Comparison of ENCODE assay signal across 18 cellular contexts in the genomic region with DNA sequence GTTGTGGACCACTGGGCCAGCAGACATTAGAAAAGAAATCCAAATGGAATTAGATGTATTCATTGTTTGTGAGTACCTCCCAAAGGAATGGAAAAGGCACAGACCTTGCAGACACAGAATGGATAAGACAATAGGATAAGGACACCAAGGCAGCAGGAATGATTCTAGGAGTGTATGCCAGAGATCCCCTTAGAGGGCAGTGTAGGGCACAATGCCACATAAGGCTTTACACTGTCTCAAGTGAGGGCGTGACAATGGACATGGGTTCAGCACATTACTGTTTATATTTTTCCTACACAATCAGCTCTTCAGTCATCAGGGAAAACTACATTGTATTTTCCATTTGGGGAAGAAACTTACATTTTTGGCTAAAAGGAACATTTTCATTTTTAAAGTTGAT.
DNase-seq lines count a peak whose midpoint lies in the region; ATAC-seq, FAIRE-seq and TF ChIP-seq lines count a peak whose summit lies in the region.
"Had no signal": no experiment of that assay in that cellular context is flagged by ENCODE, and none has a peak within 500 bp of the region (broad histone marks: within the 10 kb centered on the region; RNA-seq: fewer than 3 reads in every experiment).

No MANE protein-coding gene starts in this region.

- H3K4me1 Mint-ChIP-seq in GM23338: no peaks in the 10 kb centered on the region
- H3K4me1 Mint-ChIP-seq: activated naive CD8-positive, alpha-beta T cell treated with anti-CD3 and anti-CD28 coated beads, Interleukin-2, amount 10 ng/mL, durations not matched to agents 7 days and 5 days; IgD-negative memory B cell had no signal

- no peaks in the 10 kb centered on the region for H4K20me1 ChIP-seq in GM23338 (replicated peaks; ENCODE audit: insufficient read depth)
- no peaks in the 10 kb centered on the region for H4K20me1 ChIP-seq in PC-3 (ENCODE audit: low read length)

- CTCF ChIA-PET in PC-3 (lab: Charles Lee): no interaction called here

- H3K79me2 ChIP-seq in GM23338 (replicated peaks; ENCODE audit: insufficient read depth) (no peaks in the 10 kb centered on the region), PC-3 (ENCODE audit: low read length) (no peaks in the 10 kb centered on the region)

- POLR2A ChIA-PET in PC-3 (lab: Charles Lee; ENCODE audit: unreplicated experiment): no interaction called here

- peak; percentile 94 for ATAC-seq in GM23338
- ATAC-seq in PC-3: no peak
- no peak for ATAC-seq in GM18909 (IDR thresholded peaks at IDR 0.05; ENCODE audit: poor library complexity, unreplicated experiment)

- H3K27ac Mint-ChIP-seq in GM23338: 0 out of 2 replicates have a peak overlapping the region, but pooled peaks have one; percentile 26
- H3K27ac Mint-ChIP-seq: activated naive CD8-positive, alpha-beta T cell treated with anti-CD3 and anti-CD28 coated beads, Interleukin-2, amount 10 ng/mL, durations not matched to agents 7 days and 5 days; IgD-negative memory B cell had no signal

- H3K36me3 ChIP-seq in GM23338 (ENCODE audit: insufficient read depth) (no peaks in the 10 kb centered on the region), PC-3 (ENCODE audit: low read depth, low read length) (no peaks in the 10 kb centered on the region)
- H3K36me3 ChIP-seq: transverse colon had no signal

- H3F3A ChIP-seq in GM23338 (replicated peaks; ENCODE audit: low read depth) (no peaks in the 10 kb centered on the region), PC-3 (ENCODE audit: low read length, unreplicated experiment) (no peaks in the 10 kb centered on the region)

- H3K27me3 Mint-ChIP-seq in GM23338 (ENCODE audit: insufficient read depth, low read depth, poor library complexity): no peaks in the 10 kb centered on the region
- H3K27me3 Mint-ChIP-seq: activated naive CD8-positive, alpha-beta T cell treated with anti-CD3 and anti-CD28 coated beads, Interleukin-2, amount 10 ng/mL, durations not matched to agents 7 days and 5 days; IgD-negative memory B cell had no signal

- no peak for DNase-seq in D721Med (ENCODE audit: insufficient read length, low spot score)
- DNase-seq in GM23338 (ENCODE audit: low spot score): peak; percentile 54
- DNase-seq in PC-3: peak; percentile 6
- peak; percentile 12 for DNase-seq in iPS DF 19.7 (ENCODE audit: low read depth, low spot score)
- no peak for DNase-seq in NCI-H2171 (lab: John Stamatoyannopoulos, UW)
- DNase-seq in activated T-cell treated with anti-CD3 and anti-CD28 coated beads, Interleukin-2, amount 50 U/mL, for 48 hours: no peak
- DNase-seq: activated CD4-positive, CD25-positive, alpha-beta regulatory T cell treated with anti-CD3 and anti-CD28 coated beads, Interleukin-2, amount 50 U/mL, for 72 hours; activated naive CD8-positive, alpha-beta T cell treated with anti-CD3 and anti-CD28 coated beads, Interleukin-2, amount 10 ng/mL, durations not matched to agents 7 days and 5 days; effector memory CD4-positive, alpha-beta T cell; foreskin fibroblast; NCI-H1436 treated with DMSO at 0.1 percent for 48 hours; NCI-H774; occipital lobe; stimulated activated CD4-positive, alpha-beta T cell treated with anti-CD3 and anti-CD28 coated beads, Interleukin-4, amount 100 ng/mL, for 24 hours; transverse colon had no signal

- H3K27ac ChIP-seq in GM23338 (ENCODE audit: low read depth) (no peak overlapping the region), PC-3 (ENCODE audit: low read length) (no peak overlapping the region)
- H3K27ac ChIP-seq: transverse colon had no signal

- no peaks in the 10 kb centered on the region for H3K27me3 ChIP-seq in GM23338 (ENCODE audit: insufficient read depth)
- no peaks in the 10 kb centered on the region for H3K27me3 ChIP-seq in PC-3 (ENCODE audit: low read length)
- H3K27me3 ChIP-seq: transverse colon had no signal

- H3K4me2 ChIP-seq in GM23338: no peak overlapping the region
- no peak overlapping the region for H3K4me2 ChIP-seq in PC-3 (ENCODE audit: low read length)

- intact Hi-C loops in PC-3 (cut with micrococcal nuclease): no loop called here

- H3K9me3 ChIP-seq in PC-3 (ENCODE audit: low read length): no peaks in the 10 kb centered on the region
- H3K9me3 ChIP-seq: transverse colon had no signal

- no peak overlapping the region for H3K4me3 ChIP-seq in GM23338
- H3K4me3 ChIP-seq in PC-3 (ENCODE audit: low read length): no peak overlapping the region
- H3K4me3 ChIP-seq: transverse colon had no signal

- H2AFZ ChIP-seq in GM23338 (no peak overlapping the region), PC-3 (ENCODE audit: low read length) (no peak overlapping the region)

- TF ChIP-seq CTCF in D721Med (IDR thresholded peaks at IDR 0.05; ENCODE audit: insufficient read depth, missing control alignments) (peak; percentile 5), GM23338 (conservative IDR thresholded peaks at IDR 0.05; ENCODE audit: low read depth in 2 of 2) (peak; percentile 57 to 70), PC-3 (conservative IDR thresholded peaks at IDR 0.05; ENCODE audit: low read depth, low read length) (0 out of 2 replicates have a peak, but pooled peaks have one; percentile 19)

- peaks cover 7% of the 10 kb centered on the region; the same call in 2 of the 3 replicates for H3K9me3 Mint-ChIP-seq in GM23338

- H3K36me3 Mint-ChIP-seq in GM23338 (ENCODE audit: low read depth): no peaks in the 10 kb centered on the region
- H3K36me3 Mint-ChIP-seq: activated naive CD8-positive, alpha-beta T cell treated with anti-CD3 and anti-CD28 coated beads, Interleukin-2, amount 10 ng/mL, durations not matched to agents 7 days and 5 days; IgD-negative memory B cell had no signal

- H3K9me2 ChIP-seq in GM23338 (ENCODE audit: insufficient read depth): no peaks in the 10 kb centered on the region
- no peaks in the 10 kb centered on the region for H3K9me2 ChIP-seq in PC-3 (replicated peaks; ENCODE audit: low read length)

- H3K4me1 ChIP-seq in GM23338 (ENCODE audit: insufficient read depth) (no peaks in the 10 kb centered on the region), PC-3 (ENCODE audit: insufficient read depth, low read length) (no peaks in the 10 kb centered on the region)
- H3K4me1 ChIP-seq: transverse colon had no signal

- H3K9ac ChIP-seq in PC-3 (ENCODE audit: low read length): no peak overlapping the region

- BruUV-seq in PC-3 (replicated peaks; lab: Mats Ljungman, UMichigan): no TSS peak

- H3K4me3 Mint-ChIP-seq in GM23338: no peak overlapping the region
- H3K4me3 Mint-ChIP-seq: activated naive CD8-positive, alpha-beta T cell treated with anti-CD3 and anti-CD28 coated beads, Interleukin-2, amount 10 ng/mL, durations not matched to agents 7 days and 5 days; IgD-negative memory B cell had no signal

- no peak for FAIRE-seq in D721Med (lab: Jason Lieb, UNC)
- FAIRE-seq: GM18507 had no signal

TF ChIP-seq in GM23338, 12 proteins besides CTCF, POLR2A, EP300 and RAD21:
- no peak for TF ChIP-seq NANOG (IDR thresholded peaks at IDR 0.05; ENCODE audit: borderline replicate concordance)
- TF ChIP-seq CREB1 (CRISPR knock-in tag; IDR thresholded peaks at IDR 0.05; ENCODE audit: low read depth): no peak
- TF ChIP-seq ZNF114 (CRISPR knock-in tag; IDR thresholded peaks at IDR 0.05): no peak
- no peak for TF ChIP-seq STAT1 (IDR thresholded peaks at IDR 0.05; ENCODE audit: unreplicated experiment)
TF ChIP-seq in GM23338: peak in this region for 0.

Comparison
In these comparisons a context has a peak if more than half of its experiments do, and no peak if none do; other contexts are left out.
1. DNase-seq: peak in GM23338 (single experiment), PC-3 (single experiment) and iPS DF 19.7 (single experiment); none in D721Med (single experiment), NCI-H2171 (single experiment) and activated T-cell treated with anti-CD3 and anti-CD28 coated beads, Interleukin-2, amount 50 U/mL, for 48 hours (0 of 2).
2. CTCF ChIP-seq: peak in every context shown above with its lines; median percentile 64 in GM23338; 19 in PC-3; 5 in D721Med.